Comparison of ENCODE assay signal across 1 cellular context in the genomic region with DNA sequence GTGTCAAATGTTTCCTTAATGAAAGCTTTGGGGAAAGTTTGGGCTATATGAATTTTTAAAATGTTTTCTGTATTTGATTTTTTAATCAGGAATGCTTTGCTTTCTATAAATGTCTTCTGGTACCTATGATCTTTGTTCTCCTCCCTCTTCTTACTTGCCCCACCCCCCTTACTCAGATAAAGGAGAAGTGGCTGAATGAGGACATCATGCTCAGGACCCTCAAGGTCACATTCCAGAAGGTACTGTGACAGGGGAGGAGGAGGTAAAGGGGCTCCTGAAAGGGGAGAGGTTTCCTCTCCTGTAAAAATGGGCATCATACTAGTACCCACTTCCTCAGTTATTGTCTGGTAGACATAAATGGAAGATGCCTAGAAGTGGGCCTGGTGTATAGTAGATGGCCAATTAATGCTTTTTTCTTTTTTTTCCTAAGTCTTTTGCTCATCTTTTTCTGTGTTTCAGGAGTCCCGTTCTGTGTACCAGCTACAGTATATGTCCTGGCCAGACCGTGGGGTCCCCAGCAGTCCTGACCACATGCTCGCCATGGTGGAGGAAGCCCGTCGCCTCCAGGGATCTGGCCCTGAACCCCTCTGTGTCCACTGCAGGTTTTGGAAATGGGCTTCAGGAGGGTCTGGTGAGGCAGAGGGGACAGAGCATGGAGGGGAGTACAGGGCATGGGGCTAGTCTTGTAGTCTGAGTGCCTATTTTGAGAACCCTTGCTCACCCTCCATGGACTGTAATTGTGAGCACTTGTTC.
TF ChIP-seq lines count a peak whose summit lies in the region.

No MANE protein-coding gene starts in this region.

TF ChIP-seq in HepG2, 621 proteins besides CTCF, POLR2A, EP300 and RAD21:
- TF ChIP-seq ZNF510 (CRISPR knock-in tag; IDR thresholded peaks at IDR 0.05; ENCODE audit: low read depth) (no peak), ZNF572 (CRISPR knock-in tag; IDR thresholded peaks at IDR 0.05) (no peak), ELF4 (CRISPR knock-in tag; IDR thresholded peaks at IDR 0.05; ENCODE audit: borderline replicate concordance) (no peak), MEF2D (CRISPR knock-in tag; IDR thresholded peaks at IDR 0.05) (no peak), YY1 (IDR thresholded peaks at IDR 0.05; ENCODE audit: insufficient read depth, insufficient replicate concordance, low read depth, low read length) (no peak), ZNF720 (CRISPR knock-in tag; IDR thresholded peaks at IDR 0.05) (no peak), PAXIP1 (CRISPR knock-in tag; conservative IDR thresholded peaks at IDR 0.05) (no peak), ARNTL (CRISPR knock-in tag; IDR thresholded peaks at IDR 0.05) (no peak), ZMYM2 (CRISPR knock-in tag; IDR thresholded peaks at IDR 0.05) (no peak), RERE (CRISPR knock-in tag; IDR thresholded peaks at IDR 0.05; ENCODE audit: low read depth) (no peak), ZNF558 (CRISPR knock-in tag; IDR thresholded peaks at IDR 0.05; ENCODE audit: borderline replicate concordance) (no peak), ZC3H4 (CRISPR knock-in tag; IDR thresholded peaks at IDR 0.05; ENCODE audit: borderline replicate concordance) (no peak), USF2 (IDR thresholded peaks at IDR 0.05; ENCODE audit: low read depth, low read length) (no peak), USF2 (CRISPR knock-in tag; IDR thresholded peaks at IDR 0.05; ENCODE audit: borderline replicate concordance) (no peak), ZNF569 (CRISPR knock-in tag; IDR thresholded peaks at IDR 0.05; ENCODE audit: borderline replicate concordance) (no peak), ZNF180 (CRISPR knock-in tag; IDR thresholded peaks at IDR 0.05; ENCODE audit: borderline replicate concordance, low read depth) (no peak)
- TF ChIP-seq, protein P1, sequence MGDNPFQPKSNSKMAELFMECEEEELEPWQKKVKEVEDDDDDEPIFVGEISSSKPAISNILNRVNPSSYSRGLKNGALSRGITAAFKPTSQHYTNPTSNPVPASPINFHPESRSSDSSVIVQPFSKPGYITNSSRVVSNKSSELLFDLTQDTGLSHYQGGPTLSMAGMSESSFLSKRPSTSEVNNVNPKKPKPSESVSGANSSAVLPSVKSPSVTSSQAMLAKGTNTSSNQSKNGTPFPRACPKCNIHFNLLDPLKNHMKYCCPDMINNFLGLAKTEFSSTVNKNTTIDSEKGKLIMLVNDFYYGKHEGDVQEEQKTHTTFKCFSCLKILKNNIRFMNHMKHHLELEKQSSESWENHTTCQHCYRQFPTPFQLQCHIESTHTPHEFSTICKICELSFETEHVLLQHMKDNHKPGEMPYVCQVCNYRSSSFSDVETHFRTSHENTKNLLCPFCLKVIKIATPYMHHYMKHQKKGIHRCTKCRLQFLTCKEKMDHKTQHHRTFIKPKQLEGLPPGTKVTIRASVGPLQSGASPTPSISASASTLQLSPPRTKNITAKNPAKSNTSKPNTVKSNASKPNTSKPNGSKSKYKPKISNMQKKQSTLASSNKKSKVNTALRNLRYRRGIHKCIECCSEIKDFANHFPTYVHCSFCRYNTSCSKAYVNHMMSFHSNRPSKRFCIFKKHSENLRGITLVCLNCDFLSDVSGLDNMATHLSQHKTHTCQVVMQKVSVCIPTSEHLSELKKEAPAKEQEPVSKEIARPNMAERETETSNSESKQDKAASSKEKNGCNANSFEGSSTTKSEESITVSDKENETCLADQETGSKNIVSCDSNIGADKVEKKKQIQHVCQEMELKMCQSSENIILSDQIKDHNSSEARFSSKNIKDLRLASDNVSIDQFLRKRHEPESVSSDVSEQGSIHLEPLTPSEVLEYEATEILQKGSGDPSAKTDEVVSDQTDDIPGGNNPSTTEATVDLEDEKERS (CRISPR knock-in tag; IDR thresholded peaks at IDR 0.05): no peak
- TF ChIP-seq, protein P2, sequence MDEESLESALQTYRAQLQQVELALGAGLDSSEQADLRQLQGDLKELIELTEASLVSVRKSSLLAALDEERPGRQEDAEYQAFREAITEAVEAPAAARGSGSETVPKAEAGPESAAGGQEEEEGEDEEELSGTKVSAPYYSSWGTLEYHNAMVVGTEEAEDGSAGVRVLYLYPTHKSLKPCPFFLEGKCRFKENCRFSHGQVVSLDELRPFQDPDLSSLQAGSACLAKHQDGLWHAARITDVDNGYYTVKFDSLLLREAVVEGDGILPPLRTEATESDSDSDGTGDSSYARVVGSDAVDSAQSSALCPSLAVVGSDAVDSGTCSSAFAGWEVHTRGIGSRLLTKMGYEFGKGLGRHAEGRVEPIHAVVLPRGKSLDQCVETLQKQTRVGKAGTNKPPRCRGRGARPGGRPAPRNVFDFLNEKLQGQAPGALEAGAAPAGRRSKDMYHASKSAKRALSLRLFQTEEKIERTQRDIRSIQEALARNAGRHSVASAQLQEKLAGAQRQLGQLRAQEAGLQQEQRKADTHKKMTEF (CRISPR knock-in tag; IDR thresholded peaks at IDR 0.05): no peak
